ENCODE assay signal across 8 cellular contexts in the genomic region with DNA sequence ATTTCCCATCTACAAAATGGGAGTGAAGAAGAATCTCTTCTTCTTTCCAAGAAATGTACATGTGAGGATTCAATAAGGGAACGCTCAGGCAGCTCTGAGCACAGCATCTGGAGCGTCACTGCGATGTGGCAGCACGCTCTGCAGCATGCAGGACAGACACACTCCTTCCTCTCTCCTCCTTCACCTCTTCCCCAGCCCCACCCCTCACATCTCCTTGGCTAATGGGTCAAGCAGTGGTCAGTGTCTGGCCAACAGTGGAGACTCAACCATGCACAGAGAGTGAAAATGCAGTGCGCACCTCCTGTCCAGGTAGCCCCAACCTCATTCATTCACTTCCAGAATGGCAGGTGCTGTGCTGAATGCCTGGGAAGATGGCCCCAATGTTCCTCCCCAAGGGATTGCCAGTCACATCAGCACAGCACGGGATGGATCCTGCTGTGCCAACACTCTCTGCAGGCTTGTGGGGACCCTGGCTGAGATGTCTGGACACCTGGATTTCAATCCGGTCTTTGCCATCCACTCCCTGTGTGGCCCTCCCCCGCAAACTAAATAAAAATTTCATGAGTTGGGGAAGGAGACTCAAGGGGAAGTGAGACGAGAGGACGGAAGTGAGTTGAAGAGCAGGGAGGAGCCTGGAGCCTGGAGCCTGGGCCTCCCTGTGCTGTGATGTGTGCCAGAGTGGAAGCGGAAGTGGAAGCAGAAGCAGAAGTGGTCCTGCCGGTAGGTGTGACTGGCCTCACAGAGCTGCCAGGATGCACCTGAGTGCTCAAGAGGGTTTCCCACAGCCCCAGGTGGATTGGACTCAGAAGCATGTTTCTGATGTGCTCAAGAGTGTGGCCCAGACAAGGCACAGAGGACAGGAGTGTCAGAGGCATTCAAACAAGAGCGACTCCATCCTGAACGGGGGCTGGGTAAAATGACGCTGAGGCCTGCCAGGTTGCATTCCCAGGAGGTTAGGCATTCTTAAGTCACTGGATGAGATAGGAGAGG.
DNase-seq lines count a peak whose midpoint lies in the region; ATAC-seq and TF ChIP-seq lines count a peak whose summit lies in the region.
"Had no signal": no experiment of that assay in that cellular context is flagged by ENCODE, and none has a peak within 500 bp of the region (broad histone marks: within the 10 kb centered on the region; RNA-seq: fewer than 3 reads in every experiment).

No MANE protein-coding gene starts in this region.

- no peaks in the 10 kb centered on the region for H3K9me3 ChIP-seq in sigmoid colon

- intact Hi-C loops in sigmoid colon (cut with DNase I): no loop called here

- no peak for TF ChIP-seq POLR2A in sigmoid colon (IDR thresholded peaks at IDR 0.05)

- no peaks in the 10 kb centered on the region for H3K27me3 ChIP-seq in sigmoid colon
- H3K27me3 ChIP-seq: ascending aorta had no signal

- CTCF ChIA-PET in activated CD8-positive, alpha-beta memory T cell treated with anti-CD3 and anti-CD28 coated beads, Interleukin-2, amount 10 ng/mL, durations not matched to agents 7 days and 5 days (lab: Charles Lee): interaction anchor here (6.0 kb wide), 1 partner anchor 14 kb away, joined by 33 read pairs; no protein-coding TSS in a partner anchor

- peak; percentile 5 for DNase-seq in activated CD8-positive, alpha-beta memory T cell treated with anti-CD3 and anti-CD28 coated beads, Interleukin-2, amount 10 ng/mL, durations not matched to agents 7 days and 5 days
- DNase-seq in sigmoid colon: peak; percentile 68
- no peak for DNase-seq in NCI-H2196 treated with DMSO at 0.1 percent for 48 hours (lab: John Stamatoyannopoulos, UW; ENCODE audit: unreplicated experiment)
- DNase-seq in activated CD4-positive, alpha-beta T cell treated with anti-CD3 and anti-CD28 coated beads for 1 hour: no peak

- ATAC-seq in GM19395 (IDR thresholded peaks at IDR 0.05; ENCODE audit: unreplicated experiment) (peak; percentile 88), HG03159 (IDR thresholded peaks at IDR 0.05; ENCODE audit: unreplicated experiment) (peak; percentile 92), GM18873 (IDR thresholded peaks at IDR 0.05; ENCODE audit: low FRiP score, unreplicated experiment) (no peak)
- no peak for ATAC-seq in activated CD8-positive, alpha-beta memory T cell treated with anti-CD3 and anti-CD28 coated beads, Interleukin-2, amount 10 ng/mL, durations not matched to agents 7 days and 5 days

- no peaks in the 10 kb centered on the region for H3K9me3 Mint-ChIP-seq in activated CD8-positive, alpha-beta memory T cell treated with anti-CD3 and anti-CD28 coated beads, Interleukin-2, amount 10 ng/mL, durations not matched to agents 7 days and 5 days (ENCODE audit: low read depth)

- H3K36me3 ChIP-seq in sigmoid colon: no peaks in the 10 kb centered on the region
- H3K36me3 ChIP-seq: ascending aorta had no signal

- H3K4me1 Mint-ChIP-seq in activated CD8-positive, alpha-beta memory T cell treated with anti-CD3 and anti-CD28 coated beads, Interleukin-2, amount 10 ng/mL, durations not matched to agents 7 days and 5 days: peaks cover 3% of the 10 kb centered on the region

- H3K27ac ChIP-seq in sigmoid colon: no peak overlapping the region
- H3K27ac ChIP-seq: ascending aorta had no signal

- TF ChIP-seq EP300 in sigmoid colon (IDR thresholded peaks at IDR 0.05): no peak

- 73 to 90% methylated on average over 15 of the region's 15 CpGs for WGBS in sigmoid colon, 2 donors

- no peak for TF ChIP-seq CTCF in sigmoid colon (IDR thresholded peaks at IDR 0.05)

- no peak overlapping the region for H3K4me3 ChIP-seq in sigmoid colon
- H3K4me3 ChIP-seq: ascending aorta had no signal

- H3K27me3 Mint-ChIP-seq in activated CD8-positive, alpha-beta memory T cell treated with anti-CD3 and anti-CD28 coated beads, Interleukin-2, amount 10 ng/mL, durations not matched to agents 7 days and 5 days: peaks cover 30% of the 10 kb centered on the region

- H3K36me3 Mint-ChIP-seq in activated CD8-positive, alpha-beta memory T cell treated with anti-CD3 and anti-CD28 coated beads, Interleukin-2, amount 10 ng/mL, durations not matched to agents 7 days and 5 days: no peaks in the 10 kb centered on the region

- no peak overlapping the region for H3K27ac Mint-ChIP-seq in activated CD8-positive, alpha-beta memory T cell treated with anti-CD3 and anti-CD28 coated beads, Interleukin-2, amount 10 ng/mL, durations not matched to agents 7 days and 5 days

- peaks cover 0 to 19% (median 2%) of the 10 kb centered on the region in 4 donors for H3K4me1 ChIP-seq in sigmoid colon
- H3K4me1 ChIP-seq: ascending aorta had no signal

- no peak overlapping the region for H3K4me3 Mint-ChIP-seq in activated CD8-positive, alpha-beta memory T cell treated with anti-CD3 and anti-CD28 coated beads, Interleukin-2, amount 10 ng/mL, durations not matched to agents 7 days and 5 days

Comparison
In these comparisons a context has a peak if more than half of its experiments do, and no peak if none do; other contexts are left out.
1. ATAC-seq: peak in GM19395 (single experiment) and HG03159 (single experiment); none in activated CD8-positive, alpha-beta memory T cell treated with anti-CD3 and anti-CD28 coated beads, Interleukin-2, amount 10 ng/mL, durations not matched to agents 7 days and 5 days (single experiment) and GM18873 (single experiment).
2. DNase-seq: peak in activated CD8-positive, alpha-beta memory T cell treated with anti-CD3 and anti-CD28 coated beads, Interleukin-2, amount 10 ng/mL, durations not matched to agents 7 days and 5 days (single experiment) and sigmoid colon (single experiment); none in NCI-H2196 treated with DMSO at 0.1 percent for 48 hours (single experiment) and activated CD4-positive, alpha-beta T cell treated with anti-CD3 and anti-CD28 coated beads for 1 hour (single experiment).